In genomic region chr3:81886081-81886480, GRCh38 we compare ENCODE assay signal across 18 cellular contexts.
"Had no signal": no experiment of that assay in that cellular context is flagged by ENCODE, and none has a peak within 500 bp of the region (broad histone marks: within the 10 kb centered on the region; RNA-seq: fewer than 3 reads in every experiment).

No MANE protein-coding gene starts in this region.

- H3K9me3 ChIP-seq: ascending aorta, gastroesophageal sphincter, left lung, mucosa of descending colon, pancreas, sigmoid colon, testis, upper lobe of right lung had no signal

- H3K4me1 ChIP-seq: ascending aorta, left lung, pancreas, testis, upper lobe of right lung had no signal

- H3K36me3 ChIP-seq: ascending aorta, gastroesophageal sphincter, left lung, pancreas, sigmoid colon, upper lobe of right lung had no signal

- H3K27ac ChIP-seq: ascending aorta, gastroesophageal sphincter, left lung, pancreas, sigmoid colon, testis, upper lobe of right lung had no signal

- H3K4me3 ChIP-seq: ascending aorta, gastroesophageal sphincter, left lung, mucosa of descending colon, pancreas, sigmoid colon, testis, upper lobe of right lung had no signal

- DNase-seq: activated CD4-positive, alpha-beta T cell treated with anti-CD3 and anti-CD28 coated beads for 1 hour; activated CD4-positive, alpha-beta T cell treated with anti-CD3 and anti-CD28 coated beads, Interleukin-2, amount 50 U/mL, for 4 hours; activated naive CD4-positive, alpha-beta T cell; activated T-cell treated with anti-CD3 and anti-CD28 coated beads for 4 hours; islet precursor cell; left lung; mucosa of descending colon; naive thymus-derived CD4-positive, alpha-beta T cell; pancreas; sigmoid colon; stimulated activated CD4-positive, alpha-beta T cell treated with anti-CD3 and anti-CD28 coated beads, Interleukin-1b, Interleukin-23, amount 100 ng/mL, for 48 hours; stimulated activated naive CD8-positive, alpha-beta T cell treated with anti-CD3 and anti-CD28 coated beads, Interleukin-15, amount 100 ng/mL, for 72 hours; T-helper 1 cell; T1000; testis; upper lobe of right lung had no signal

- H3K27me3 ChIP-seq: ascending aorta, gastroesophageal sphincter, left lung, pancreas, sigmoid colon, testis, upper lobe of right lung had no signal
